Comparison of ENCODE assay signal across 9 cellular contexts in genomic region chr22:31212783-31213626, GRCh38. TPM values are rescaled to one million over a fixed set of nuclear protein-coding genes. Genes with fewer than 3 reads are reported as not detected.
DNase-seq lines count a peak whose midpoint lies in the region; ATAC-seq, FAIRE-seq and TF ChIP-seq lines count a peak whose summit lies in the region.
"Had no signal": no experiment of that assay in that cellular context is flagged by ENCODE, and none has a peak within 500 bp of the region (broad histone marks: within the 10 kb centered on the region; RNA-seq: fewer than 3 reads in every experiment).

No MANE protein-coding gene starts in this region.

- no peak for TF ChIP-seq CTCF in chondrocyte (IDR thresholded peaks at IDR 0.05)

- H3K27ac ChIP-seq in BLaER1, result peak overlapping the region; percentile 86

- H4K20me1 ChIP-seq in BLaER1, result peaks cover 24% of the 10 kb centered on the region

- H3K4me3 Mint-ChIP-seq in chondrocyte (ENCODE audit: unreplicated experiment), result peak overlapping the region; percentile 84
- peak overlapping the region; percentile 69 for H3K4me3 Mint-ChIP-seq in natural killer cell treated with Interleukin-12 subunit alpha and Interleukin-12 subunit beta and Interleukin-15 and Interleukin-18, amount 100 ng/mL, for 72 hours

- H3K4me1 Mint-ChIP-seq in chondrocyte (ENCODE audit: low read depth), result peaks cover 30% of the 10 kb centered on the region
- H3K4me1 Mint-ChIP-seq in natural killer cell treated with Interleukin-12 subunit alpha and Interleukin-12 subunit beta and Interleukin-15 and Interleukin-18, amount 100 ng/mL, for 72 hours (ENCODE audit: low read depth in 2 of 2), result peaks cover 51 to 57% of the 10 kb centered on the region in 2 donors

- H3K27me3 ChIP-seq in BLaER1 (no peaks in the 10 kb centered on the region), MG63 (no peaks in the 10 kb centered on the region)

- H3K4me1 ChIP-seq in BLaER1, result peaks cover 75% of the 10 kb centered on the region

- H3K4me2 ChIP-seq in BLaER1, result peak overlapping the region; percentile 97

- H3K9me3 Mint-ChIP-seq in chondrocyte (ENCODE audit: low read depth), result no peaks in the 10 kb centered on the region
- no peaks in the 10 kb centered on the region for H3K9me3 Mint-ChIP-seq in natural killer cell treated with Interleukin-12 subunit alpha and Interleukin-12 subunit beta and Interleukin-15 and Interleukin-18, amount 100 ng/mL, for 72 hours

- no peaks in the 10 kb centered on the region for H3K9me3 ChIP-seq in BLaER1
- no peaks in the 10 kb centered on the region for H3K9me3 ChIP-seq in MG63

- no peak for ATAC-seq in natural killer cell treated with Interleukin-12 subunit alpha and Interleukin-12 subunit beta and Interleukin-15 and Interleukin-18, amount 100 ng/mL, for 72 hours

- H3K27ac Mint-ChIP-seq in chondrocyte (ENCODE audit: unreplicated experiment), result no peak overlapping the region
- peak overlapping the region; percentile 74 to 100 for H3K27ac Mint-ChIP-seq in natural killer cell treated with Interleukin-12 subunit alpha and Interleukin-12 subunit beta and Interleukin-15 and Interleukin-18, amount 100 ng/mL, for 72 hours

- DNase-seq in MG63, result no peak
- no peak for DNase-seq in chondrocyte (ENCODE audit: low spot score)
- DNase-seq in natural killer cell treated with Interleukin-12 subunit alpha and Interleukin-12 subunit beta and Interleukin-15 and Interleukin-18, amount 100 ng/mL, for 72 hours (ENCODE audit: low spot score), result no peak
- DNase-seq in HEK293T (ENCODE audit: extremely low spot score), result no peak
- no peak for DNase-seq in DMS114 treated with DMSO at 0.1 percent for 48 hours (lab: John Stamatoyannopoulos, UW; ENCODE audit: unreplicated experiment)
- no peak for DNase-seq in COLO829 (ENCODE audit: low spot score)
- no peak for DNase-seq in HTR-8/SVneo (ENCODE audit: insufficient read length, low spot score)

- peak overlapping the region; percentile 93 for H3K9ac ChIP-seq in BLaER1

- CTCF ChIA-PET in HEK293T (lab: Yijun Ruan, JAX), result interaction anchor here (0.6 to 3.1 kb wide), 10 partner anchors 11 to 655 kb away, joined by 3 to 19 read pairs (median 6); partner anchors contain the start of genes PIK3IP1 and RNF185

- no peaks in the 10 kb centered on the region for H3K27me3 Mint-ChIP-seq in chondrocyte (ENCODE audit: low read depth)
- no peaks in the 10 kb centered on the region for H3K27me3 Mint-ChIP-seq in natural killer cell treated with Interleukin-12 subunit alpha and Interleukin-12 subunit beta and Interleukin-15 and Interleukin-18, amount 100 ng/mL, for 72 hours

- no peak for FAIRE-seq in HTR-8/SVneo (lab: Jason Lieb, UNC)
- FAIRE-seq: islet of Langerhans had no signal

- peak overlapping the region; percentile 94 for H3K4me3 ChIP-seq in BLaER1
- peak overlapping the region; percentile 98 for H3K4me3 ChIP-seq in MG63

- POLR2A ChIA-PET in HEK293T (lab: Yijun Ruan, JAX), result interaction anchor here (1.2 to 1.8 kb wide), 5 partner anchors 12 to 78 kb away, joined by 3 to 7 read pairs (median 6); no protein-coding TSS in a partner anchor

- H3K36me3 ChIP-seq in BLaER1 (no peaks in the 10 kb centered on the region), MG63 (peaks cover 6% of the 10 kb centered on the region; the same call in 1 of the 2 replicates)

- H3K36me3 Mint-ChIP-seq in chondrocyte (ENCODE audit: low read depth), result no peaks in the 10 kb centered on the region
- H3K36me3 Mint-ChIP-seq in natural killer cell treated with Interleukin-12 subunit alpha and Interleukin-12 subunit beta and Interleukin-15 and Interleukin-18, amount 100 ng/mL, for 72 hours, result peaks cover 17% of the 10 kb centered on the region

TF ChIP-seq in HEK293T, 16 proteins besides CTCF, POLR2A, EP300 and RAD21:
- TF ChIP-seq BHLHE40 (IDR thresholded peaks at IDR 0.05; ENCODE audit: borderline replicate concordance) (no peak), PKNOX1 (IDR thresholded peaks at IDR 0.05) (no peak), FOXM1 (IDR thresholded peaks at IDR 0.05; ENCODE audit: borderline replicate concordance) (no peak)

RNA-seq across cellular contexts. Expression of gene LIMK2, which starts 0.9 kb away (rescaled TPM):
- total RNA-seq in MG63 (2014; rRNA removed; shearing (Covaris generic); ENCODE audit: low replicate concordance), result 5.3 and 7.9 TPM in 2 replicates
- 54.4 to 91.0 TPM (median 58.6 TPM) in 3 replicates for total RNA-seq in chondrocyte
- total RNA-seq in natural killer cell treated with Interleukin-12 subunit alpha and Interleukin-12 subunit beta and Interleukin-15 and Interleukin-18, amount 100 ng/mL, for 72 hours, result 100 to 1,000 TPM; 390 to 657 TPM

RNA-seq across cellular contexts. Expression of gene RNF185, which starts 53.0 kb away (rescaled TPM):
- total RNA-seq in MG63 (2014; rRNA removed; shearing (Covaris generic); ENCODE audit: low replicate concordance), result 39.1 and 46.0 TPM in 2 replicates
- total RNA-seq in chondrocyte, result 28.6 to 36.9 TPM (median 35.8 TPM) in 3 replicates
- total RNA-seq in natural killer cell treated with Interleukin-12 subunit alpha and Interleukin-12 subunit beta and Interleukin-15 and Interleukin-18, amount 100 ng/mL, for 72 hours, result 10 to 100 TPM; 22.1 to 31.2 TPM
